In genomic region chr1:109847251-109847650, GRCh38 we compare ENCODE assay signal across 15 cellular contexts.
DNase-seq lines count a peak whose midpoint lies in the region; ATAC-seq and TF ChIP-seq lines count a peak whose summit lies in the region.
"Had no signal": no experiment of that assay in that cellular context is flagged by ENCODE, and none has a peak within 500 bp of the region (broad histone marks: within the 10 kb centered on the region; RNA-seq: fewer than 3 reads in every experiment).

No MANE protein-coding gene starts in this region.

- H3K36me3 ChIP-seq in thyroid gland: no peaks in the 10 kb centered on the region

- TF ChIP-seq CTCF in nephron progenitor cell (IDR thresholded peaks at IDR 0.05) (no peak), thyroid gland (IDR thresholded peaks at IDR 0.05) (no peak), omental fat pad (IDR thresholded peaks at IDR 0.05) (no peak)

- peaks cover 5% of the 10 kb centered on the region for H3K9me3 Mint-ChIP-seq in nephron progenitor cell
- H3K9me3 Mint-ChIP-seq: HFFc6 had no signal

- H3K4me1 Mint-ChIP-seq in nephron progenitor cell: peaks cover 45% of the 10 kb centered on the region
- H3K4me1 Mint-ChIP-seq: B cell had no signal

- no peaks in the 10 kb centered on the region for H3K27me3 ChIP-seq in thyroid gland

- no peaks in the 10 kb centered on the region for H3K9me3 ChIP-seq in thyroid gland

- peaks cover 4% of the 10 kb centered on the region for H3K36me3 Mint-ChIP-seq in nephron progenitor cell (ENCODE audit: low read depth)
- H3K36me3 Mint-ChIP-seq: CD4-positive, alpha-beta memory T cell had no signal

- peaks cover 21 to 26% of the 10 kb centered on the region in 2 donors for H3K4me1 ChIP-seq in thyroid gland

- DNase-seq in SW480 (ENCODE audit: low spot score) (peak; percentile 74), left kidney (ENCODE audit: low read depth, low spot score) (peak; percentile 39), nephron progenitor cell (peak; percentile 15), thyroid gland (peak; percentile 18 to 35), omental fat pad (ENCODE audit: low spot score) (no peak), left ventricle myocardium superior (no peak)
- DNase-seq: ACHN; CD4-positive, alpha-beta memory T cell; COR-L47; DMS153; GF-D8; HCEC 1CT; HFFc6 had no signal

- H3K27ac ChIP-seq in thyroid gland: peak overlapping the region; percentile 65 to 77 (median 70)

- 74 to 76% methylated on average over 7 of the region's 7 CpGs for WGBS in thyroid gland, 2 donors

- no peak for ATAC-seq in GM21737 (IDR thresholded peaks at IDR 0.05; ENCODE audit: unreplicated experiment)
- no peak for ATAC-seq in omental fat pad (ENCODE audit: low FRiP score)
- no peak for ATAC-seq in left ventricle myocardium superior

- no peak overlapping the region for H3K4me3 ChIP-seq in thyroid gland (replicated peaks in 1 of 3)

- H3K4me3 Mint-ChIP-seq in nephron progenitor cell: no peak overlapping the region
- H3K4me3 Mint-ChIP-seq: B cell; CD4-positive, alpha-beta memory T cell; HFFc6 had no signal

- peaks cover 10% of the 10 kb centered on the region for H3K27me3 Mint-ChIP-seq in nephron progenitor cell (ENCODE audit: low read depth, poor library complexity)
- H3K27me3 Mint-ChIP-seq: CD4-positive, alpha-beta memory T cell had no signal

- H3K27ac Mint-ChIP-seq in nephron progenitor cell: peak overlapping the region; percentile 92
- H3K27ac Mint-ChIP-seq: B cell, HFFc6 had no signal

- intact Hi-C loops in thyroid gland (cut with DNase I): no loop called here
- intact Hi-C loops in left ventricle myocardium superior (cut with micrococcal nuclease): no loop called here

- TF ChIP-seq POLR2A in thyroid gland (IDR thresholded peaks at IDR 0.05): no peak

Comparison
In these comparisons a context has a peak if more than half of its experiments do, and no peak if none do; other contexts are left out.
1. DNase-seq: peak in SW480 (single experiment), left kidney (single experiment), nephron progenitor cell (single experiment) and thyroid gland (2 of 2); none in omental fat pad (single experiment) and left ventricle myocardium superior (single experiment).